Comparison of ENCODE assay signal across 28 cellular contexts in the genomic region with DNA sequence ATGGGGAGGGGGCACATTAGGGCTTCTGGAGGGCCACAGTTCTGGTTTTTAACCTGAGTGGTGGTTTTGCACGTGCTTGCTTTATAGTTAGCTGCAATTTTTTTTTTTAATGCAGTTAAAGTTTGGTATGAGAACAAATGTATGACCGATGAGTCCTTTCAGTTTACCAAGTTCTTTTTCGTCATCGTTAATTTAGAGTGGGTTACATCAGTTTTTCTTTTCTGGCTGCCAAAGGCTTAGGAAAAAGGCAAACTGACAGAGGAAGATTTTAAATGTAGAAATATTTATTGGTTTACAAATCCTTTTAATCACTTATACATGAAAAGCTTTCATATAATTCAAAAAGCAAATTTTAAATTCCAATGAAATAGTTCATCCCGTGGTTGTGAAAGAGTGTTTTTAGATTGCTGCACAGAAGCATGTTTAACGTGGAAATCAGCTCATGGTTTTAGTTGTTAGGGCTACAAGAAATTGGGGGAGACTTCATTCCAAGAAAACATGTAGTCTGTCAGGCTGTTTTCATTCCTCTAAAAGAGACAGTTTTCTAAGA.
DNase-seq lines count a peak whose midpoint lies in the region; ATAC-seq and TF ChIP-seq lines count a peak whose summit lies in the region.
"Had no signal": no experiment of that assay in that cellular context is flagged by ENCODE, and none has a peak within 500 bp of the region (broad histone marks: within the 10 kb centered on the region; RNA-seq: fewer than 3 reads in every experiment).

No MANE protein-coding gene starts in this region.

- no peaks in the 10 kb centered on the region for H4K20me1 ChIP-seq in hepatocyte (ENCODE audit: insufficient read depth, poor library complexity, severe bottlenecking)

- 87% methylated on average over 6 of the region's 6 CpGs for WGBS in hepatocyte (ENCODE audit: low lambda C conversion rate, missing lambda C conversion rate)
- WGBS in aorta, 2 donors = 92% methylated on average over 6 of the region's 6 CpGs

- intact Hi-C loops in aorta (cut with DNase I) = no loop called here

- H3K9me3 ChIP-seq in adipocyte (ENCODE audit: control insufficient read depth, low read length) = no peaks in the 10 kb centered on the region
- H3K9me3 ChIP-seq in hepatocyte (ENCODE audit: low read depth) = no peaks in the 10 kb centered on the region
- no peaks in the 10 kb centered on the region for H3K9me3 ChIP-seq in aorta (ENCODE audit: control insufficient read depth, low read length)
- H3K9me3 ChIP-seq: heart right ventricle, mucosa of descending colon, ovary, spleen had no signal

- H2AFZ ChIP-seq in hepatocyte = no peak overlapping the region

- peak overlapping the region; percentile 9 for H3K27ac ChIP-seq in hepatocyte
- H3K27ac ChIP-seq in aorta (ENCODE audit: low read depth in 1 of 2, low read length in 2 of 2) = no peak overlapping the region
- H3K27ac ChIP-seq: heart right ventricle, ovary, spleen had no signal

- H3K79me2 ChIP-seq in hepatocyte = no peaks in the 10 kb centered on the region

- ATAC-seq in aorta (ENCODE audit: low FRiP score) (no peak), HG03039 (IDR thresholded peaks at IDR 0.05; ENCODE audit: unreplicated experiment) (no peak), HG02973 (IDR thresholded peaks at IDR 0.05; ENCODE audit: unreplicated experiment) (no peak)
- ATAC-seq: heart right ventricle, HepG2, left cardiac atrium, mucosa of descending colon, Right ventricle myocardium inferior had no signal

- no peaks in the 10 kb centered on the region for H3K9me2 ChIP-seq in hepatocyte (replicated peaks; ENCODE audit: insufficient read depth)

- H3K4me1 ChIP-seq in adipocyte (ENCODE audit: control insufficient read depth, insufficient read depth, low read length) = peaks cover 23% of the 10 kb centered on the region
- peaks cover 5% of the 10 kb centered on the region for H3K4me1 ChIP-seq in hepatocyte (ENCODE audit: insufficient read depth)
- H3K4me1 ChIP-seq in aorta (ENCODE audit: control insufficient read depth in 1 of 2, insufficient read depth in 2 of 2, low read length in 2 of 2) = no peaks in the 10 kb centered on the region

- H3K27me3 ChIP-seq in adipocyte (replicated peaks; ENCODE audit: control insufficient read depth, insufficient read depth, low read length) (no peaks in the 10 kb centered on the region), hepatocyte (no peaks in the 10 kb centered on the region), aorta (ENCODE audit: control insufficient read depth in 1 of 2, insufficient read depth in 2 of 2, low read length in 1 of 2) (no peaks in the 10 kb centered on the region)
- H3K27me3 ChIP-seq: heart right ventricle, ovary, spleen had no signal

- DNase-seq in EL = peak; percentile 10
- DNase-seq in HS-5 (ENCODE audit: low read depth) = peak; percentile 29
- peak; percentile 65 for DNase-seq in adipocyte (ENCODE audit: low read depth)
- DNase-seq in hepatocyte (ENCODE audit: low spot score) = no peak
- DNase-seq in aorta = no peak
- no peak for DNase-seq in NCI-H1694 treated with DMSO at 0.1 percent for 48 hours (lab: John Stamatoyannopoulos, UW)
- DNase-seq: activated CD8-positive, alpha-beta memory T cell treated with anti-CD3 and anti-CD28 coated beads, Interleukin-2, amount 50 U/mL, for 4 hours; C1 segment of cervical spinal cord; COR-L47; DMS79; foreskin melanocyte; heart right ventricle; left cardiac atrium; mucosa of descending colon; NCI-H1048; NCI-H1694; NCI-H2171; NCI-H510A; nephron progenitor cell; ovary; retina; spleen; substantia nigra; T-helper 9 cell had no signal

- H3K36me3 ChIP-seq in adipocyte (ENCODE audit: control insufficient read depth, insufficient read depth, low read length, severe bottlenecking) = no peaks in the 10 kb centered on the region
- no peaks in the 10 kb centered on the region for H3K36me3 ChIP-seq in hepatocyte (replicated peaks; ENCODE audit: insufficient read depth, low read depth)
- H3K36me3 ChIP-seq in aorta (ENCODE audit: control insufficient read depth in 1 of 2, insufficient read depth in 2 of 2, low read length in 1 of 2) = no peaks in the 10 kb centered on the region
- H3K36me3 ChIP-seq: ovary had no signal

- no peak overlapping the region for H3K4me3 ChIP-seq in adipocyte (ENCODE audit: low read length)
- no peak overlapping the region for H3K4me3 ChIP-seq in hepatocyte
- H3K4me3 ChIP-seq in aorta (ENCODE audit: low read length in 2 of 2) = no peak overlapping the region
- H3K4me3 ChIP-seq: heart right ventricle, mucosa of descending colon, ovary, spleen had no signal

- no peak overlapping the region for H3K9ac ChIP-seq in adipocyte (ENCODE audit: low read length)

- peak overlapping the region; percentile 28 for H3K4me2 ChIP-seq in hepatocyte

- no peak for TF ChIP-seq CTCF in hepatocyte (IDR thresholded peaks at IDR 0.05; ENCODE audit: poor library complexity)

Comparison
In these comparisons a context has a peak if more than half of its experiments do, and no peak if none do; other contexts are left out.
1. DNase-seq: peak in EL (single experiment), HS-5 (single experiment) and adipocyte (single experiment); none in hepatocyte (single experiment), aorta (0 of 2) and NCI-H1694 treated with DMSO at 0.1 percent for 48 hours (single experiment).